Comparison of ENCODE assay signal across 8 cellular contexts in the genomic region with DNA sequence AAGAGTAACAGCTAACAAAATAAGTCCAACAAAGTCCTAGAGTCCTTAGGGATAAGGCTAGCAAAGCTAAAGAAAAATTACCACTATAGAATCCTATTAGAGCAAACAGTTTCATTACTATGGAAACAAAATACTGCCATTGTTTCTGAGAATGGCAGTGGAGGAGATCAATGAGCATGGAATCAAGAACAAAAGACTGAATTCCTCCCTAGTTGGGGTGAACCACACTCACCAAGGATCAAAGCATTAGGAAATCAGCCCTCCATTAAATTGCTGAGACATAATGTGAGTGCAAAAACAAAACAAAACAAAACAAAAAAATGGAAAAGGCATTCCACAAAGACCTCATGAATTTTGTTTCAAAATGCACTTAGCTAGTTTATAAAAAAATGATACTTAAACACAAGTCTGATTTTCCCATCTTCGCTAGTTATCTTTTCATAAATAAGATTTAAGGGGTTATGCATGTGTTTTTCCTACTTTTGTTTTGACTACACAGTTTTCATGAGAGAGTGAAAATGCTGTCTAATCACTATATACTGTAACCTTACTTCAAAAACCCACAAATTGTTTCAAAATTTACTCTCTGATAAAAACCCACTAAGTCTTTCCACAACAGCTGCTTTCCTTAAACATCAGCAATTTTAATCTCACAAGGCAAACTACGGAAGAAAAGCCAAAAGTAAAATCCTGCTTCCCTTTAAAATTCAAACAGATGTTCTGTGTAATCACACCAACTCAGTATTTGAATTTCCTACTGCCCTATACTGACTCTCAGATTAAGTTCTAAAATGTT. TPM values are rescaled to one million over a fixed set of nuclear protein-coding genes. Genes with fewer than 3 reads are reported as not detected.
DNase-seq lines count a peak whose midpoint lies in the region; ATAC-seq and TF ChIP-seq lines count a peak whose summit lies in the region.

No MANE protein-coding gene starts in this region.

- H3K9me3 ChIP-seq in T-helper 17 cell (ENCODE audit: control insufficient read depth, low read length, poor library complexity, severe bottlenecking): no peaks in the 10 kb centered on the region
- no peaks in the 10 kb centered on the region for H3K9me3 ChIP-seq in prostate gland

- intact Hi-C loops in prostate gland (cut with DNase I): no loop called here

- H3K9me3 Mint-ChIP-seq in HFFc6: peaks cover 22% of the 10 kb centered on the region

- DNase-seq in HFFc6 (peak; percentile 16), T-helper 17 cell (no peak), fibroblast of peridontal ligament (ENCODE audit: extremely low read depth) (peak; percentile 89), prostate gland (ENCODE audit: low spot score) (no peak), NOMO-1 treated with DMSO at 0.1 percent for 48 hours (lab: John Stamatoyannopoulos, UW; ENCODE audit: unreplicated experiment) (no peak), NCI-H1417 treated with DMSO at 0.1 percent for 48 hours (lab: John Stamatoyannopoulos, UW) (no peak), GM19238 (ENCODE audit: insufficient read length, low spot score) (no peak)
- no peak for DNase-seq in stimulated activated CD4-positive, alpha-beta T cell treated with anti-CD3 and anti-CD28 coated beads, Interleukin-2, amount 100 ng/mL, for 24 hours

- TF ChIP-seq CTCF in HFFc6 (IDR thresholded peaks at IDR 0.05): no peak
- TF ChIP-seq CTCF in prostate gland (IDR thresholded peaks at IDR 0.05): no peak

- no peaks in the 10 kb centered on the region; the same call in 1 of the 2 replicates for H3K27me3 Mint-ChIP-seq in HFFc6 (ENCODE audit: insufficient read depth)
- no peaks in the 10 kb centered on the region for H3K27me3 Mint-ChIP-seq in T-helper 17 cell

- H3K36me3 Mint-ChIP-seq in HFFc6 (ENCODE audit: low read depth) (peaks cover 22% of the 10 kb centered on the region), T-helper 17 cell (ENCODE audit: low read depth) (peaks cover 13% of the 10 kb centered on the region)

- no peak for TF ChIP-seq POLR2A in prostate gland (IDR thresholded peaks at IDR 0.05)

- H3K27ac Mint-ChIP-seq in HFFc6 (peak overlapping the region; percentile 94), T-helper 17 cell (peak overlapping the region; percentile 92)

- no peak overlapping the region for H3K4me3 ChIP-seq in prostate gland

- peaks cover 43% of the 10 kb centered on the region for H3K4me1 Mint-ChIP-seq in HFFc6 (ENCODE audit: low read depth)
- peaks cover 49% of the 10 kb centered on the region for H3K4me1 Mint-ChIP-seq in T-helper 17 cell

- WGBS in prostate gland: 46% methylated on average over 2 of the region's 2 CpGs

- H3K4me1 ChIP-seq in prostate gland (replicated peaks): peaks cover 9% of the 10 kb centered on the region

- no peaks in the 10 kb centered on the region for H3K27me3 ChIP-seq in prostate gland (replicated peaks; ENCODE audit: insufficient read depth)

- ATAC-seq in T-helper 17 cell: peak; percentile 19

- peak overlapping the region; percentile 70 to 95 for H3K27ac ChIP-seq in prostate gland

- H3K36me3 ChIP-seq in prostate gland: no peaks in the 10 kb centered on the region

- H3K4me3 Mint-ChIP-seq in HFFc6 (peak overlapping the region; percentile 82), T-helper 17 cell (peak overlapping the region; percentile 78)

RNA-seq across cellular contexts. Expression of a gene that starts 9.7 kb away (rescaled TPM):
- 10 to 100 TPM; 16.4 to 28.1 (median 19.9) TPM for total RNA-seq in HFFc6 (2021; fragmentation: NEBNext Ultra II Directional; extraction: Animal tissue kit (Norgen Biotek cat#: 25700))
- total RNA-seq in T-helper 17 cell (100 to 1,000 TPM; 118 to 119 TPM), prostate gland (100 to 1,000 TPM; 127 to 205 TPM)

Comparison
In these comparisons a context has a peak if more than half of its experiments do, and no peak if none do; other contexts are left out.
1. DNase-seq: peak in HFFc6 (single experiment) and fibroblast of peridontal ligament (single experiment); none in T-helper 17 cell (0 of 3), prostate gland (single experiment), NOMO-1 treated with DMSO at 0.1 percent for 48 hours (single experiment), stimulated activated CD4-positive, alpha-beta T cell treated with anti-CD3 and anti-CD28 coated beads, Interleukin-2, amount 100 ng/mL, for 24 hours (0 of 2), NCI-H1417 treated with DMSO at 0.1 percent for 48 hours (single experiment) and GM19238 (single experiment).
2. RNA of a gene that starts 9.7 kb away (total RNA-seq): 127 to 205 TPM in prostate gland and 118 to 119 TPM in T-helper 17 cell; 16.4 to 28.1 TPM in HFFc6; every median in the first group is over 4 times any median in the second.